ENCODE assay signal across 24 cellular contexts in genomic region chr10:90204956-90205695, GRCh38.
A peak's percentile ranks its signal among the peaks of the same experiment; 100 is the strongest.
DNase-seq lines count a peak whose midpoint lies in the region; ATAC-seq and TF ChIP-seq lines count a peak whose summit lies in the region.
"Had no signal": no experiment of that assay in that cellular context is flagged by ENCODE, and none has a peak within 500 bp of the region (broad histone marks: within the 10 kb centered on the region; RNA-seq: fewer than 3 reads in every experiment).

No MANE protein-coding gene starts in this region.

- ATAC-seq in RWPE2 (ENCODE audit: low read depth) = peak; percentile 57; the same call in 1 of the 3 replicates
- no peak for ATAC-seq in HG02852 (IDR thresholded peaks at IDR 0.05; ENCODE audit: unreplicated experiment)
- no peak for ATAC-seq in HG03108 (IDR thresholded peaks at IDR 0.05; ENCODE audit: unreplicated experiment)
- ATAC-seq: effector memory CD8-positive, alpha-beta T cell; GM12878; natural killer cell; stimulated activated naive CD8-positive, alpha-beta T cell treated with anti-CD3 and anti-CD28 coated beads, Interleukin-15, Interleukin-2, amounts not matched to agents 100 U/mL and 50 U/mL, for 24 hours had no signal

- no peaks in the 10 kb centered on the region for H3K27me3 ChIP-seq in RWPE2 (ENCODE audit: insufficient read depth, poor library complexity, severe bottlenecking)
- no peaks in the 10 kb centered on the region for H3K27me3 ChIP-seq in fibroblast of lung (ENCODE audit: control insufficient read depth, insufficient read depth, low read length)
- H3K27me3 ChIP-seq: BLaER1 treated with 17β-estradiol and CSF1 and Interleukin-3, amounts not matched to agents 10 nM and 100 nM; sigmoid colon; transverse colon had no signal

- H3K27ac ChIP-seq in RWPE2 (ENCODE audit: poor library complexity, severe bottlenecking) = peak overlapping the region; percentile 4
- H3K27ac ChIP-seq in fibroblast of lung (ENCODE audit: insufficient read depth, low read length) = no peak overlapping the region
- H3K27ac ChIP-seq: BLaER1 treated with 17β-estradiol and CSF1 and Interleukin-3, amounts not matched to agents 10 nM and 100 nM; parathyroid adenoma; sigmoid colon; transverse colon had no signal

- H3K4me1 ChIP-seq in RWPE2 (ENCODE audit: insufficient read depth, poor library complexity, severe bottlenecking) (peaks cover 9% of the 10 kb centered on the region), fibroblast of lung (ENCODE audit: control insufficient read depth, extremely low read depth, insufficient read depth, low read length) (peaks cover 3% of the 10 kb centered on the region)
- H3K4me1 ChIP-seq: BLaER1 treated with 17β-estradiol and CSF1 and Interleukin-3, amounts not matched to agents 10 nM and 100 nM; parathyroid adenoma; sigmoid colon; transverse colon had no signal

- H3K36me3 ChIP-seq in RWPE2 (ENCODE audit: low read depth) = no peaks in the 10 kb centered on the region
- H3K36me3 ChIP-seq in fibroblast of lung (ENCODE audit: control insufficient read depth, insufficient read depth, low read length) = no peaks in the 10 kb centered on the region
- H3K36me3 ChIP-seq: sigmoid colon, transverse colon had no signal

- no peaks in the 10 kb centered on the region for H3K9me3 ChIP-seq in RWPE2 (ENCODE audit: severe bottlenecking)
- H3K9me3 ChIP-seq in fibroblast of lung (ENCODE audit: control insufficient read depth, insufficient read depth, low read depth, low read length) = no peaks in the 10 kb centered on the region
- H3K9me3 ChIP-seq: BLaER1 treated with 17β-estradiol and CSF1 and Interleukin-3, amounts not matched to agents 10 nM and 100 nM; sigmoid colon; transverse colon had no signal

- peak; percentile 32 for DNase-seq in NOMO-1 treated with DMSO at 0.1 percent for 48 hours (lab: John Stamatoyannopoulos, UW; ENCODE audit: unreplicated experiment)
- no peak for DNase-seq in NOMO-1 treated with dmso at 0.1 percent for 144 hours (lab: John Stamatoyannopoulos, UW; ENCODE audit: unreplicated experiment)
- DNase-seq in RWPE2 (ENCODE audit: low spot score) = no peak
- DNase-seq in fibroblast of lung (ENCODE audit: low read depth in 2 of 2) = peak; percentile 85 to 86
- no peak for DNase-seq in head of caudate nucleus
- DNase-seq in activated CD4-positive, alpha-beta T cell treated with anti-CD3 and anti-CD28 coated beads for 1 hour = no peak
- DNase-seq: activated CD4-positive, alpha-beta T cell treated with anti-CD3 and anti-CD28 coated beads, Interleukin-2, amount 50 U/mL, for 48 hours; activated naive CD4-positive, alpha-beta T cell; activated T-cell treated with anti-CD3 and anti-CD28 coated beads for 4 hours; effector memory CD8-positive, alpha-beta T cell; GDM1; natural killer cell; NCI-H1048; NCI-H2081; sigmoid colon; stimulated activated CD4-positive, alpha-beta T cell treated with anti-CD3 and anti-CD28 coated beads, Interleukin-2, amount 100 ng/mL, for 24 hours; stimulated activated naive CD8-positive, alpha-beta T cell treated with anti-CD3 and anti-CD28 coated beads, Interleukin-15, Interleukin-2, amounts not matched to agents 100 U/mL and 50 U/mL, for 24 hours; SW 1271; transverse colon had no signal

- H3K4me2 ChIP-seq in fibroblast of lung (ENCODE audit: extremely low read depth, insufficient read depth, low read length) = peak overlapping the region; percentile 13
- H3K4me2 ChIP-seq: BLaER1 treated with 17β-estradiol and CSF1 and Interleukin-3, amounts not matched to agents 10 nM and 100 nM had no signal

- H3K79me2 ChIP-seq in fibroblast of lung (ENCODE audit: control insufficient read depth, insufficient read depth, low read length) = no peaks in the 10 kb centered on the region
- H3K79me2 ChIP-seq: parathyroid adenoma had no signal

- TF ChIP-seq CTCF in RWPE2 (IDR thresholded peaks at IDR 0.05; ENCODE audit: poor library complexity, severe bottlenecking) (no peak), fibroblast of lung (conservative IDR thresholded peaks at IDR 0.05 in 1 of 2, IDR thresholded peaks at IDR 0.05 in 1 of 2; ENCODE audit: low read depth in 1 of 2, low read length in 2 of 2) (no peak)

- intact Hi-C loops in head of caudate nucleus (cut with DNase I) = no loop called here

- H3K9ac ChIP-seq in fibroblast of lung (ENCODE audit: insufficient read depth, low read length) = no peak overlapping the region
- H3K9ac ChIP-seq: BLaER1 treated with 17β-estradiol and CSF1 and Interleukin-3, amounts not matched to agents 10 nM and 100 nM; parathyroid adenoma had no signal

- H3K4me3 ChIP-seq in RWPE2 (ENCODE audit: severe bottlenecking) = no peak overlapping the region
- no peak overlapping the region for H3K4me3 ChIP-seq in fibroblast of lung (replicated peaks in 1 of 4; ENCODE audit: control extremely low read depth in 1 of 4, insufficient read depth in 1 of 4, low read depth in 3 of 4, low read length in 4 of 4)
- H3K4me3 ChIP-seq: BLaER1 treated with 17β-estradiol and CSF1 and Interleukin-3, amounts not matched to agents 10 nM and 100 nM; GM12878; sigmoid colon; transverse colon had no signal

- no peak overlapping the region for H2AFZ ChIP-seq in fibroblast of lung (ENCODE audit: low read length)
- H2AFZ ChIP-seq: parathyroid adenoma had no signal

- no peaks in the 10 kb centered on the region for H4K20me1 ChIP-seq in fibroblast of lung (ENCODE audit: control insufficient read depth, extremely low read depth, insufficient read depth, low read length)
- H4K20me1 ChIP-seq: BLaER1 treated with 17β-estradiol and CSF1 and Interleukin-3, amounts not matched to agents 10 nM and 100 nM had no signal

Comparison
In these comparisons a context has a peak if more than half of its experiments do, and no peak if none do; other contexts are left out.
1. DNase-seq: peak in NOMO-1 treated with DMSO at 0.1 percent for 48 hours (single experiment) and fibroblast of lung (2 of 2); none in NOMO-1 treated with dmso at 0.1 percent for 144 hours (single experiment), RWPE2 (single experiment), head of caudate nucleus (0 of 42) and activated CD4-positive, alpha-beta T cell treated with anti-CD3 and anti-CD28 coated beads for 1 hour (single experiment).